Comparison of ENCODE assay signal across 14 cellular contexts in genomic region chr5:139409116-139409515, GRCh38. TPM values are rescaled to one million over a fixed set of nuclear protein-coding genes. Genes with fewer than 3 reads are reported as not detected.
"Had no signal": no experiment of that assay in that cellular context is flagged by ENCODE, and none has a peak within 500 bp of the region (broad histone marks: within the 10 kb centered on the region; RNA-seq: fewer than 3 reads in every experiment).

No MANE protein-coding gene starts in this region.

RNA-seq across cellular contexts. Expression of gene MZB1, which starts 19.4 kb away (rescaled TPM):
- total RNA-seq: osteocyte, pulmonary artery endothelial cell, smooth muscle cell, temporal lobe, thoracic aorta, vagina had no signal

RNA-seq across cellular contexts. Expression of gene SLC23A1, which starts 26.0 kb away (rescaled TPM):
- total RNA-seq: neural crest cell, omental fat pad, osteocyte, posterior vena cava, pulmonary artery endothelial cell, right atrium auricular region, sciatic nerve, smooth muscle cell, subcutaneous adipose tissue, temporal lobe, thoracic aorta, thyroid gland, tibial nerve, vagina had no signal
